In the genomic region with DNA sequence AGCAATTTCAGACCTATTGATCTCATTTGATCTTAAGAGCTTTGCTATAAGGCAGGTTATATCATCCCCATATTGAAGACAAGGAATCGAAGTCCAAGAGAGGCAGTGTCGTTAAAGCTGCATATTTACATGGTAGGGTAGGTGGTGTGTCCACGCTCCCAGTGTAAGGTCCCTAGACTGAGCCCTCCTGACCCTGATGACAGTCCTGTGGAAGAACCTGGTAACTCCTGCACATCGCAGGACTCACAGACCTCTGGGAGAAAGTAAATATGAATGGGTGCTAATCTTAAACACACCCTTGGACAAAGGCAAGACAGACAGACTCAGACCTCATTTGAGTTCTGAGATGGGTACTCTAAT, we compare ENCODE assay signal across 9 cellular contexts. TPM values are rescaled to one million over a fixed set of nuclear protein-coding genes. Genes with fewer than 3 reads are reported as not detected.
DNase-seq lines count a peak whose midpoint lies in the region; ATAC-seq and TF ChIP-seq lines count a peak whose summit lies in the region.
"Had no signal": no experiment of that assay in that cellular context is flagged by ENCODE, and none has a peak within 500 bp of the region (broad histone marks: within the 10 kb centered on the region; RNA-seq: fewer than 3 reads in every experiment).

No MANE protein-coding gene starts in this region.

- H3K4me3 ChIP-seq in breast epithelium (no peak overlapping the region), ascending aorta (no peak overlapping the region), tibial nerve (no peak overlapping the region), WERI-Rb-1 (ENCODE audit: low read depth, low read length) (no peak overlapping the region)

- H3K36me3 Mint-ChIP-seq in MCF 10A (ENCODE audit: insufficient read depth, unreplicated experiment): no peaks in the 10 kb centered on the region

- no peak for TF ChIP-seq EP300 in tibial nerve (IDR thresholded peaks at IDR 0.05)

- POLR2A ChIA-PET in MCF 10A (lab: Yijun Ruan, JAX): interaction anchor here (0.6 to 1.0 kb wide), 2 partner anchors 13 to 343 kb away, joined by 3 read pairs; a partner anchor contains a TSS

- peaks cover 89% of the 10 kb centered on the region for H3K27me3 Mint-ChIP-seq in MCF 10A (ENCODE audit: insufficient read depth, unreplicated experiment)

- H3K4me1 ChIP-seq in breast epithelium: no peaks in the 10 kb centered on the region
- H3K4me1 ChIP-seq in ascending aorta: no peaks in the 10 kb centered on the region
- peaks cover 0 to 8% (median 0%) of the 10 kb centered on the region in 4 donors for H3K4me1 ChIP-seq in tibial nerve

- H3K9me3 Mint-ChIP-seq in MCF 10A (ENCODE audit: unreplicated experiment): no peaks in the 10 kb centered on the region

- no peak overlapping the region for H3K4me3 Mint-ChIP-seq in MCF 10A (ENCODE audit: unreplicated experiment)

- no peaks in the 10 kb centered on the region for H3K27me3 ChIP-seq in breast epithelium
- no peaks in the 10 kb centered on the region for H3K27me3 ChIP-seq in ascending aorta
- no peaks in the 10 kb centered on the region for H3K27me3 ChIP-seq in tibial nerve
- H3K27me3 ChIP-seq in WERI-Rb-1 (ENCODE audit: insufficient read depth, low read depth, severe bottlenecking): no peaks in the 10 kb centered on the region

- no peak for TF ChIP-seq POLR2A in breast epithelium (IDR thresholded peaks at IDR 0.05)
- no peak for TF ChIP-seq POLR2A in tibial nerve (IDR thresholded peaks at IDR 0.05)

- peak overlapping the region; percentile 34 to 75 for H3K27ac ChIP-seq in breast epithelium
- peak overlapping the region; percentile 20 to 44 for H3K27ac ChIP-seq in ascending aorta
- peak overlapping the region in 3 of 4 donors; percentile 70 to 84 (median 78) for H3K27ac ChIP-seq in tibial nerve
- H3K27ac ChIP-seq in WERI-Rb-1: no peak overlapping the region

- 88 to 90% methylated on average over 4 of the region's 4 CpGs for WGBS in tibial nerve, 2 donors

- H3K27ac Mint-ChIP-seq in MCF 10A (ENCODE audit: low read depth, unreplicated experiment): no peak overlapping the region

- peak; percentile 9 for ATAC-seq in HG03045 (IDR thresholded peaks at IDR 0.05; ENCODE audit: unreplicated experiment)
- no peak for ATAC-seq in GM19455 (IDR thresholded peaks at IDR 0.05; ENCODE audit: unreplicated experiment)

- H3K9me3 ChIP-seq in breast epithelium (no peaks in the 10 kb centered on the region), ascending aorta (no peaks in the 10 kb centered on the region), tibial nerve (no peaks in the 10 kb centered on the region), WERI-Rb-1 (ENCODE audit: severe bottlenecking) (no peaks in the 10 kb centered on the region)

- no TSS peak for BruUV-seq in MCF 10A (replicated peaks; lab: Mats Ljungman, UMichigan)

- H3K4me1 Mint-ChIP-seq in MCF 10A (ENCODE audit: insufficient read depth, unreplicated experiment): no peaks in the 10 kb centered on the region

- DNase-seq in breast epithelium (ENCODE audit: low spot score in 2 of 2) (no peak), MCF 10A (ENCODE audit: unreplicated experiment) (no peak), ascending aorta (ENCODE audit: low spot score in 2 of 2) (no peak), tibial nerve (ENCODE audit: low spot score in 2 of 2) (no peak), NCI-H524 (lab: John Stamatoyannopoulos, UW) (no peak), WERI-Rb-1 (no peak)
- DNase-seq: left colon had no signal

- CTCF ChIA-PET in MCF 10A (lab: Yijun Ruan, JAX): interaction anchor here (0.9 kb wide), 1 partner anchor 91 kb away, joined by 3 read pairs; no protein-coding TSS in a partner anchor

- TF ChIP-seq CTCF in breast epithelium (IDR thresholded peaks at IDR 0.05): no peak
- no peak for TF ChIP-seq CTCF in MCF 10A (IDR thresholded peaks at IDR 0.05; ENCODE audit: unreplicated experiment)
- no peak for TF ChIP-seq CTCF in ascending aorta (IDR thresholded peaks at IDR 0.05)
- TF ChIP-seq CTCF in tibial nerve (IDR thresholded peaks at IDR 0.05): no peak
- no peak for TF ChIP-seq CTCF in WERI-Rb-1 (IDR thresholded peaks at IDR 0.05; ENCODE audit: low read depth, low read length)

- intact Hi-C loops in breast epithelium (cut with DNase I; ENCODE audit: low total_unique reads) (no loop called here), MCF 10A (cut with micrococcal nuclease) (no loop called here), ascending aorta (cut with DNase I) (loop anchor here (10.0 kb wide), 1 partner anchor 180 kb away; no protein-coding TSS in a partner anchor)

- H3K36me3 ChIP-seq in breast epithelium (no peaks in the 10 kb centered on the region), ascending aorta (no peaks in the 10 kb centered on the region), tibial nerve (no peaks in the 10 kb centered on the region), WERI-Rb-1 (no peaks in the 10 kb centered on the region)

RNA-seq across cellular contexts. Expression of a gene that starts 0.6 kb away (rescaled TPM):
- total RNA-seq in breast epithelium (10 to 100 TPM; 56.5 to 80.3 (median 58.2) TPM), MCF 10A (2022) (not detected in 2 replicates), ascending aorta (72.7 TPM), tibial nerve (100 to 1,000 TPM in 1 of 4 donors, 10 to 100 TPM in 3; 56.5 to 121 (median 76.4) TPM)

RNA-seq across cellular contexts. Expression of a gene that starts 1.7 kb away (rescaled TPM):
- total RNA-seq in breast epithelium: 100 to 1,000 TPM in 1 of 3 donors, 10 to 100 TPM in 2; 51.8 to 116 (median 75.4) TPM
- total RNA-seq in MCF 10A (2022): not detected in 2 replicates
- total RNA-seq in ascending aorta: 285 TPM
- total RNA-seq in tibial nerve: 100 to 1,000 TPM in 2 of 4 donors, 10 to 100 TPM in 2; 39.8 to 179 (median 109) TPM

Comparison
In these comparisons a context has a peak if more than half of its experiments do, and no peak if none do; other contexts are left out.
1. RNA of a gene that starts 0.6 kb away (total RNA-seq): 56.5 to 121 TPM in tibial nerve, 72.7 TPM in ascending aorta (single experiment) and 56.5 to 80.3 TPM in breast epithelium; not detected in MCF 10A; every median in the first group is over 10 times any median in the second.
2. RNA of a gene that starts 1.7 kb away (total RNA-seq): 285 TPM in ascending aorta (single experiment), 39.8 to 179 TPM in tibial nerve and 51.8 to 116 TPM in breast epithelium; not detected in MCF 10A; every median in the first group is over 10 times any median in the second.